11 cellular contexts compared by ENCODE assay signal in the genomic region with DNA sequence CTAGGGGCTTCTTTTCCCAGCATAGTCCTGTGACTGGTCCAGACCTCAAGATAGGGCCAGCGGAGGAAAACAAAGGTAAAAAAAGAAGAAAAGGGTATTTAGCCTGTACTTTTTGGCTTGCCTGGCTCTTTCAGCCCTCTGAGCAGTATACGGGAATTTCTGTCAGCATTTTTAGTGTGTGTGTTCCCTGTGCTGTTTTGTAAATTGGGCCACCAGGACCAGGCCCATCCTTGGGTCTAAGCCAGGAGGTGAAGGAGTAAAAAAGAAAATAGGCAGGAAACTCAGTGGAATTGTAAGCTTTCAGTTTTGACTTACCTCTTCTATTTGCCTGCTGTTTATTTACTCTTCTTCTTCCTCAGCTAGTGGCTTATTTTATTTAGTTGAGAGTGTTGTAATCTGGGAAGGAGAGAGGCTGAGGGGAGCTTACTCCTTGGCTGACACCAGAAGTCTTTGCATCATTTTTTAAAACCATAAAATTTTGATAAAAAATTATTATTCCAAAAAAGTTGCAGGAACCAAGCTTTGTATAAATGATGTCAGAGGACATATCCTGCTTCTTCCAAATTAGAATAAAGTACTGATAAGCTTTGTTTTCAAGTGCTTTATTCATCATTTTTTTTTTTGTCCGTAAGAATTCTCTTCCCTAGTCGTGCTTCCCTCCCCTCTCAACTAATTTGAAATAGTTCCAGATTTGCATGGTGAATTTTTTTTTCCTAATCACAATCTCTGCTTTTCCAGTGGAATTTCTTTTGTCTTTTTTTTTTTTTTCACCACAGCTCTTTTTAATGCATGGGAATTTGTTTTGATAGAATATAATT.
A peak's percentile ranks its signal among the peaks of the same experiment; 100 is the strongest.
DNase-seq lines count a peak whose midpoint lies in the region; ATAC-seq and TF ChIP-seq lines count a peak whose summit lies in the region.
"Had no signal": no experiment of that assay in that cellular context is flagged by ENCODE, and none has a peak within 500 bp of the region (broad histone marks: within the 10 kb centered on the region; RNA-seq: fewer than 3 reads in every experiment).

No MANE protein-coding gene starts in this region.

- TF ChIP-seq POLR2A in heart left ventricle (IDR thresholded peaks at IDR 0.05): no peak

- H3K27me3 Mint-ChIP-seq in osteocyte (ENCODE audit: unreplicated experiment): no peaks in the 10 kb centered on the region
- no peaks in the 10 kb centered on the region for H3K27me3 Mint-ChIP-seq in activated CD8-positive, alpha-beta T cell treated with anti-CD3 and anti-CD28 coated beads for 36 hours
- no peaks in the 10 kb centered on the region for H3K27me3 Mint-ChIP-seq in activated T-helper 17 cell treated with anti-CD3 and anti-CD28 coated beads, Interleukin-2, amount 50 U/mL, for 72 hours

- peak overlapping the region; percentile 41 for H3K27ac Mint-ChIP-seq in osteocyte (ENCODE audit: unreplicated experiment)
- no peak overlapping the region for H3K27ac Mint-ChIP-seq in activated CD8-positive, alpha-beta T cell treated with anti-CD3 and anti-CD28 coated beads for 36 hours
- H3K27ac Mint-ChIP-seq in activated T-helper 17 cell treated with anti-CD3 and anti-CD28 coated beads, Interleukin-2, amount 50 U/mL, for 72 hours: no peak overlapping the region

- intact Hi-C loops in heart left ventricle (cut with DNase I): loop anchor here in 1 of 10 donors (5.0 kb wide), 1 partner anchor 61 kb away; no protein-coding TSS in a partner anchor
- intact Hi-C loops in activated CD8-positive, alpha-beta T cell treated with anti-CD3 and anti-CD28 coated beads for 36 hours (cut with micrococcal nuclease): no loop called here

- H3K36me3 ChIP-seq in ACC112 (ENCODE audit: insufficient read depth, low read length) (no peaks in the 10 kb centered on the region), heart left ventricle (no peaks in the 10 kb centered on the region)

- H3K27me3 ChIP-seq in ACC112 (ENCODE audit: insufficient read depth, low read length): no peaks in the 10 kb centered on the region
- H3K27me3 ChIP-seq in heart left ventricle: no peaks in the 10 kb centered on the region

- ATAC-seq in heart left ventricle (no peak), GM19455 (IDR thresholded peaks at IDR 0.05; ENCODE audit: unreplicated experiment) (no peak)
- no peak for ATAC-seq in activated CD8-positive, alpha-beta T cell treated with anti-CD3 and anti-CD28 coated beads for 36 hours
- no peak for ATAC-seq in activated T-helper 17 cell treated with anti-CD3 and anti-CD28 coated beads, Interleukin-2, amount 50 U/mL, for 72 hours (replicated peaks)

- DNase-seq in heart left ventricle: no peak
- no peak for DNase-seq in osteocyte (ENCODE audit: extremely low spot score, unreplicated experiment)
- no peak for DNase-seq in activated CD8-positive, alpha-beta T cell treated with anti-CD3 and anti-CD28 coated beads for 36 hours
- no peak for DNase-seq in GM10266 (ENCODE audit: extremely low spot score)
- DNase-seq: activated CD4-positive, alpha-beta T cell treated with anti-CD3 and anti-CD28 coated beads, Interleukin-2, amount 50 U/mL, for 1 hour; left cardiac atrium; stimulated activated CD4-positive, alpha-beta T cell treated with anti-CD3 and anti-CD28 coated beads, Interleukin-2, amount 100 ng/mL, for 24 hours had no signal

- CTCF ChIA-PET in activated CD8-positive, alpha-beta T cell treated with anti-CD3 and anti-CD28 coated beads for 36 hours (lab: Charles Lee): interaction anchor here (0.7 to 1.9 kb wide), 5 partner anchors 11 to 82 kb away, joined by 3 to 9 read pairs (median 3); no protein-coding TSS in a partner anchor

- H3K4me3 ChIP-seq in ACC112 (ENCODE audit: low read depth, low read length) (peak overlapping the region; percentile 2), heart left ventricle (peak overlapping the region in 2 of 12 donors; percentile 7 to 22)

- H2AFZ ChIP-seq in ACC112 (ENCODE audit: low read length, unreplicated experiment): no peak overlapping the region

- peaks cover 58% of the 10 kb centered on the region for H3K4me1 Mint-ChIP-seq in osteocyte (ENCODE audit: unreplicated experiment)
- peaks cover 51% of the 10 kb centered on the region for H3K4me1 Mint-ChIP-seq in activated CD8-positive, alpha-beta T cell treated with anti-CD3 and anti-CD28 coated beads for 36 hours (ENCODE audit: low read depth)
- H3K4me1 Mint-ChIP-seq in activated T-helper 17 cell treated with anti-CD3 and anti-CD28 coated beads, Interleukin-2, amount 50 U/mL, for 72 hours: peaks cover 17% of the 10 kb centered on the region

- TF ChIP-seq CTCF in heart left ventricle (IDR thresholded peaks at IDR 0.05) (no peak), osteocyte (IDR thresholded peaks at IDR 0.05) (no peak), GM10266 (IDR thresholded peaks at IDR 0.05; ENCODE audit: control insufficient read depth, insufficient read depth, low read depth, missing control alignments) (no peak)
- TF ChIP-seq CTCF in activated CD8-positive, alpha-beta T cell treated with anti-CD3 and anti-CD28 coated beads for 36 hours (IDR thresholded peaks at IDR 0.05): no peak

- peaks cover 32% of the 10 kb centered on the region for H3K79me2 ChIP-seq in ACC112 (ENCODE audit: control insufficient read depth, insufficient read depth, low read length, unreplicated experiment)

- H3K9me3 ChIP-seq in heart left ventricle: no peaks in the 10 kb centered on the region

- no peaks in the 10 kb centered on the region for H3K36me3 Mint-ChIP-seq in osteocyte (ENCODE audit: unreplicated experiment)
- H3K36me3 Mint-ChIP-seq in activated CD8-positive, alpha-beta T cell treated with anti-CD3 and anti-CD28 coated beads for 36 hours (ENCODE audit: low read depth): peaks cover 8% of the 10 kb centered on the region
- H3K36me3 Mint-ChIP-seq in activated T-helper 17 cell treated with anti-CD3 and anti-CD28 coated beads, Interleukin-2, amount 50 U/mL, for 72 hours (ENCODE audit: low read depth): no peaks in the 10 kb centered on the region

- WGBS in heart left ventricle, 4 donors: 35 to 48% (median 39%) methylated on average over 4 of the region's 4 CpGs

- H3K27ac ChIP-seq in ACC112 (ENCODE audit: low read depth, low read length): peak overlapping the region; percentile 54
- peak overlapping the region; percentile 32 for H3K27ac ChIP-seq in angular gyrus (ENCODE audit: low read depth, low read length)
- peak overlapping the region in 11 of 12 donors; percentile 28 to 76 (median 58) for H3K27ac ChIP-seq in heart left ventricle

- H3K4me1 ChIP-seq in ACC112 (ENCODE audit: control insufficient read depth, insufficient read depth, low read length, unreplicated experiment) (peaks cover 48% of the 10 kb centered on the region), heart left ventricle (peaks cover 9 to 78% (median 45%) of the 10 kb centered on the region in 12 donors)

- POLR2A ChIA-PET in activated CD8-positive, alpha-beta T cell treated with anti-CD3 and anti-CD28 coated beads for 36 hours (lab: Charles Lee): interaction anchor here (0.6 to 1.0 kb wide), 2 partner anchors 13 to 61 kb away, joined by 3 to 4 read pairs; no protein-coding TSS in a partner anchor

- no peak overlapping the region for H3K4me3 Mint-ChIP-seq in osteocyte (ENCODE audit: unreplicated experiment)
- H3K4me3 Mint-ChIP-seq in activated CD8-positive, alpha-beta T cell treated with anti-CD3 and anti-CD28 coated beads for 36 hours: no peak overlapping the region
- no peak overlapping the region for H3K4me3 Mint-ChIP-seq in activated T-helper 17 cell treated with anti-CD3 and anti-CD28 coated beads, Interleukin-2, amount 50 U/mL, for 72 hours

- H3K9me3 Mint-ChIP-seq in osteocyte (ENCODE audit: unreplicated experiment): no peaks in the 10 kb centered on the region
- H3K9me3 Mint-ChIP-seq in activated CD8-positive, alpha-beta T cell treated with anti-CD3 and anti-CD28 coated beads for 36 hours: no peaks in the 10 kb centered on the region
- H3K9me3 Mint-ChIP-seq in activated T-helper 17 cell treated with anti-CD3 and anti-CD28 coated beads, Interleukin-2, amount 50 U/mL, for 72 hours: no peaks in the 10 kb centered on the region
